ENCODE assay signal across 21 cellular contexts in genomic region chr9:105957830-105958229, GRCh38.
DNase-seq lines count a peak whose midpoint lies in the region; ATAC-seq, FAIRE-seq and TF ChIP-seq lines count a peak whose summit lies in the region.
"Had no signal": no experiment of that assay in that cellular context is flagged by ENCODE, and none has a peak within 500 bp of the region (broad histone marks: within the 10 kb centered on the region; RNA-seq: fewer than 3 reads in every experiment).

No MANE protein-coding gene starts in this region.

- no peak for TF ChIP-seq CTCF in bronchial epithelial cell (IDR thresholded peaks at IDR 0.05; ENCODE audit: insufficient read depth, low read length, severe bottlenecking)

- peaks cover under 1% of the 10 kb centered on the region for H3K9me3 ChIP-seq in aorta (ENCODE audit: control insufficient read depth, low read length)
- H3K9me3 ChIP-seq: body of pancreas, left ventricle myocardium inferior, spleen had no signal

- H3K27ac ChIP-seq in aorta (ENCODE audit: low read depth in 1 of 2, low read length in 2 of 2), result no peak overlapping the region
- H3K27ac ChIP-seq: 22Rv1, body of pancreas, C4-2B, left ventricle myocardium inferior, SK-N-MC, spleen had no signal

- DNase-seq in DMS 273 (lab: John Stamatoyannopoulos, UW; ENCODE audit: unreplicated experiment), result peak; percentile 19
- DNase-seq in DMS 273 treated with DMSO at 0.1 percent for 48 hours (lab: John Stamatoyannopoulos, UW), result no peak
- peak; percentile 17 for DNase-seq in Jurkat, Clone E6-1 (ENCODE audit: low read depth, low spot score)
- peak; percentile 6 for DNase-seq in bronchial epithelial cell (ENCODE audit: low read depth)
- DNase-seq in renal cortical epithelial cell (ENCODE audit: low read depth), result peak; percentile 95
- no peak for DNase-seq in aorta
- DNase-seq: activated gamma-delta T cell treated with Interleukin-2 at 50 U/mL for 16 hours; body of pancreas; dermis blood vessel endothelial cell; DMS79 treated with DMSO at 0.1 percent for 48 hours; head of caudate nucleus; left ventricle myocardium inferior; NCI-H1092; spleen; stimulated activated naive CD8-positive, alpha-beta T cell treated with anti-CD3 and anti-CD28 coated beads, Interleukin-15, amount 100 ng/mL, for 72 hours had no signal

- ATAC-seq in aorta (ENCODE audit: low FRiP score) (no peak), GM18861 (IDR thresholded peaks at IDR 0.05; ENCODE audit: unreplicated experiment) (no peak), GM21360 (IDR thresholded peaks at IDR 0.05; ENCODE audit: unreplicated experiment) (no peak)
- ATAC-seq: body of pancreas; stimulated activated naive CD8-positive, alpha-beta T cell treated with anti-CD3 and anti-CD28 coated beads, Interleukin-15, amount 100 ng/mL, for 72 hours had no signal

- FAIRE-seq in bronchial epithelial cell (lab: Jason Lieb, UNC), result peak; percentile 43
- FAIRE-seq: HTR-8/SVneo had no signal

- no peaks in the 10 kb centered on the region for H3K36me3 ChIP-seq in bronchial epithelial cell (ENCODE audit: control insufficient read depth, insufficient read depth, low read length)
- H3K36me3 ChIP-seq in aorta (ENCODE audit: control insufficient read depth in 1 of 2, insufficient read depth in 2 of 2, low read length in 1 of 2), result no peaks in the 10 kb centered on the region
- H3K36me3 ChIP-seq: left ventricle myocardium inferior, spleen had no signal

- 56% methylated on average over 1 of the region's 1 CpG for WGBS in aorta, 2 donors

- no peak overlapping the region for H3K4me3 ChIP-seq in Jurkat, Clone E6-1 (ENCODE audit: low read length)
- no peak overlapping the region for H3K4me3 ChIP-seq in bronchial epithelial cell (ENCODE audit: low read depth, low read length)
- H3K4me3 ChIP-seq in aorta (ENCODE audit: low read length in 2 of 2), result no peak overlapping the region
- H3K4me3 ChIP-seq: body of pancreas, left ventricle myocardium inferior, SK-N-MC, spleen had no signal

- intact Hi-C loops in aorta (cut with DNase I), result no loop called here

- no peaks in the 10 kb centered on the region for H3K27me3 ChIP-seq in bronchial epithelial cell (ENCODE audit: control insufficient read depth, insufficient read depth, low read length)
- no peaks in the 10 kb centered on the region for H3K27me3 ChIP-seq in aorta (ENCODE audit: control insufficient read depth in 1 of 2, insufficient read depth in 2 of 2, low read length in 1 of 2)
- H3K27me3 ChIP-seq: body of pancreas, spleen had no signal

- no peaks in the 10 kb centered on the region for H3K4me1 ChIP-seq in aorta (ENCODE audit: control insufficient read depth in 1 of 2, insufficient read depth in 2 of 2, low read length in 2 of 2)
- H3K4me1 ChIP-seq: body of pancreas, left ventricle myocardium inferior, spleen had no signal

Comparison
In these comparisons a context has a peak if more than half of its experiments do, and no peak if none do; other contexts are left out.
1. DNase-seq: peak in DMS 273 (single experiment), Jurkat, Clone E6-1 (single experiment), bronchial epithelial cell (single experiment) and renal cortical epithelial cell (single experiment); none in DMS 273 treated with DMSO at 0.1 percent for 48 hours (single experiment) and aorta (0 of 2).